ENCODE assay signal across 15 cellular contexts in the genomic region with DNA sequence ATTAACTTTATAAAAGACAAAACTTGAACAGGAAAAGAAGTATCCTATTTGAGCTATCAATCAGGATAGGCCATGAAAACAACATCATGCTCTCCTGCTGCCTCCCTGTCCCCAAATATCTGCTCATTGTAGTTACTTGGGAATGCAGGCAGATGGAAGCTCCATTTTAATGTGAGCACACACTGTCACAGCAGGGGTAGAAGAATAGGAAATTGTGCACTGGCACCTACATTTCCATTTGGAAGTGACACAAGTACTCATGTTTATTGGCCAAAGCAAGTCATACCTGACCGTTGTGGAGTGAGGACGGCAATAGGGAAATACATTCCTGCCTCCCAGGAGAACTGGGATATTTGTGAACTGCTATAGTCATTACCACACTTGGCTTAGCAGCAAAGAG.
"Had no signal": no experiment of that assay in that cellular context is flagged by ENCODE, and none has a peak within 500 bp of the region (broad histone marks: within the 10 kb centered on the region; RNA-seq: fewer than 3 reads in every experiment).

No MANE protein-coding gene starts in this region.

- H3K4me1 ChIP-seq: pancreas, tibial artery, upper lobe of right lung, vagina had no signal

- H3K27me3 ChIP-seq: heart left ventricle, neural progenitor cell, pancreas, tibial artery, upper lobe of right lung, vagina had no signal

- H3K27ac ChIP-seq: coronary artery, heart left ventricle, neural progenitor cell, pancreas, tibial artery, upper lobe of right lung, vagina had no signal

- H3K4me3 ChIP-seq: coronary artery, heart left ventricle, neural progenitor cell, pancreas, tibial artery, upper lobe of right lung, vagina had no signal

- H3K9me3 ChIP-seq: heart left ventricle, pancreas, tibial artery, upper lobe of right lung, vagina had no signal

- DNase-seq: effector CD4-positive, alpha-beta T cell; endodermal cell; heart left ventricle; hippocampal formation; occipital lobe; pancreas; right cardiac atrium; small intestine; stimulated activated CD4-positive, alpha-beta T cell treated with anti-CD3 and anti-CD28 coated beads, Interleukin-12 subunit alpha, Interleukin-12 subunit beta, amount 100 ng/mL, for 4 hours; stimulated activated naive CD4-positive, alpha-beta T cell treated with Interleukin-2 at 50 U/mL for 16 hours; tibial artery; upper lobe of right lung had no signal

- H3K9ac ChIP-seq: neural progenitor cell had no signal
